ENCODE assay signal across 19 cellular contexts in genomic region chr13:61162106-61162505, GRCh38.
"Had no signal": no experiment of that assay in that cellular context is flagged by ENCODE, and none has a peak within 500 bp of the region (broad histone marks: within the 10 kb centered on the region; RNA-seq: fewer than 3 reads in every experiment).

No MANE protein-coding gene starts in this region.

- H3K27me3 ChIP-seq: breast epithelium, colonic mucosa, right lobe of liver, upper lobe of left lung had no signal

- H3K36me3 ChIP-seq: breast epithelium, colonic mucosa, prostate gland, right lobe of liver, upper lobe of left lung had no signal

- H3K4me2 ChIP-seq: smooth muscle cell had no signal

- H3K4me3 ChIP-seq: breast epithelium, colonic mucosa, prostate gland, right lobe of liver, SK-N-MC, smooth muscle cell, upper lobe of left lung had no signal

- H3K27ac ChIP-seq: breast epithelium, colonic mucosa, prostate gland, right lobe of liver, SK-N-MC, upper lobe of left lung had no signal

- H3K4me1 ChIP-seq: breast epithelium, colonic mucosa, prostate gland, right lobe of liver, upper lobe of left lung had no signal

- H3K9me3 ChIP-seq: breast epithelium, colonic mucosa, prostate gland, right lobe of liver, upper lobe of left lung had no signal

- DNase-seq: activated CD4-positive, alpha-beta T cell treated with anti-CD3 and anti-CD28 coated beads for 1 hour; activated gamma-delta T cell treated with Interleukin-2 at 50 U/mL for 16 hours; activated T-cell treated with anti-CD3 and anti-CD28 coated beads, Interleukin-2, amount 50 U/mL, for 1 hour; colonic mucosa; foreskin fibroblast; hippocampal formation; kidney glomerular epithelial cell; midbrain; natural killer cell; right lobe of liver; stimulated activated CD4-positive, alpha-beta T cell treated with anti-CD3 and anti-CD28 coated beads, Interleukin-15, amount 100 ng/mL, for 24 hours; stimulated activated CD4-positive, alpha-beta T cell treated with anti-CD3 and anti-CD28 coated beads, Interleukin-2, amount 100 ng/mL, for 48 hours; stimulated activated naive CD4-positive, alpha-beta T cell; T-cell; upper lobe of left lung had no signal

- ATAC-seq: natural killer cell, right lobe of liver, T-cell had no signal
